In genomic region chr12:7921181-7921580, GRCh38 we compare ENCODE assay signal across 13 cellular contexts. TPM values are rescaled to one million over a fixed set of nuclear protein-coding genes. Genes with fewer than 3 reads are reported as not detected.
DNase-seq lines count a peak whose midpoint lies in the region; ATAC-seq, FAIRE-seq and TF ChIP-seq lines count a peak whose summit lies in the region.
"Not testable (repeated sequence)": the region's sequence is repeated elsewhere in the genome, so short reads cannot be mapped to it uniquely, and the experiment has no call there.
"Had no signal": no experiment of that assay in that cellular context is flagged by ENCODE, and none has a peak within 500 bp of the region (broad histone marks: within the 10 kb centered on the region; RNA-seq: fewer than 3 reads in every experiment).

No MANE protein-coding gene starts in this region.

- H3K9me3 ChIP-seq in CD4-positive, alpha-beta memory T cell (ENCODE audit: control insufficient read depth in 1 of 2, low read length in 2 of 2): not testable (repeated sequence)

- POLR2A ChIA-PET in CD4-positive, alpha-beta memory T cell (lab: Charles Lee; ENCODE audit: partially characterized antibody): interaction anchor here (0.6 kb wide), 2 partner anchors 347 to 706 kb away, joined by 3 to 4 read pairs; no protein-coding TSS in a partner anchor
- POLR2A ChIA-PET in WTC11 (lab: Charles Lee): interaction anchor here (0.6 kb wide), 1 partner anchor 289 kb away, joined by 3 read pairs; no protein-coding TSS in a partner anchor

- not testable (repeated sequence) for H3K27me3 ChIP-seq in CD4-positive, alpha-beta memory T cell (ENCODE audit: insufficient read depth, low read length)

- intact Hi-C loops in CD4-positive, alpha-beta memory T cell (cut with micrococcal nuclease); activated naive CD4-positive, alpha-beta T cell treated with anti-CD3 and anti-CD28 coated beads for 36 hours (cut with micrococcal nuclease); natural killer cell (cut with micrococcal nuclease): not testable (repeated sequence)

- peak overlapping the region in 1 of 8 donors; percentile 52 for H3K4me3 Mint-ChIP-seq in CD4-positive, alpha-beta memory T cell
- H3K4me3 Mint-ChIP-seq in WTC11: peak overlapping the region; percentile 16
- not testable (repeated sequence) for H3K4me3 Mint-ChIP-seq in activated naive CD4-positive, alpha-beta T cell treated with anti-CD3 and anti-CD28 coated beads for 36 hours; natural killer cell; stimulated activated naive B cell treated with anti-CD40 and anti-IgM and Interleukin-4, amounts not matched to agents 10 μg/mL and 1 μg/mL and 100 μg/mL, for 72 hours
- peak overlapping the region in 1 of 2 donors; percentile 33 for H3K4me3 Mint-ChIP-seq in effector memory CD8-positive, alpha-beta T cell

- H3K9me3 Mint-ChIP-seq in CD4-positive, alpha-beta memory T cell; WTC11; activated naive CD4-positive, alpha-beta T cell treated with anti-CD3 and anti-CD28 coated beads for 36 hours; effector memory CD8-positive, alpha-beta T cell; natural killer cell; stimulated activated naive B cell treated with anti-CD40 and anti-IgM and Interleukin-4, amounts not matched to agents 10 μg/mL and 1 μg/mL and 100 μg/mL, for 72 hours: not testable (repeated sequence)

- not testable (repeated sequence) for H3K27ac ChIP-seq in CD4-positive, alpha-beta memory T cell (ENCODE audit: low read depth, low read length)

- not testable (repeated sequence) for H3K27me3 Mint-ChIP-seq in CD4-positive, alpha-beta memory T cell; WTC11 (ENCODE audit: low read depth); activated naive CD4-positive, alpha-beta T cell treated with anti-CD3 and anti-CD28 coated beads for 36 hours (ENCODE audit: low read depth); effector memory CD8-positive, alpha-beta T cell; natural killer cell (ENCODE audit: low read depth in 2 of 2); stimulated activated naive B cell treated with anti-CD40 and anti-IgM and Interleukin-4, amounts not matched to agents 10 μg/mL and 1 μg/mL and 100 μg/mL, for 72 hours

- CTCF ChIA-PET in CD4-positive, alpha-beta memory T cell (lab: Charles Lee; ENCODE audit: partially characterized antibody): interaction anchor here (0.6 to 1.6 kb wide), 2 partner anchors 12 to 37 kb away, joined by 3 to 5 read pairs; no protein-coding TSS in a partner anchor
- CTCF ChIA-PET in WTC11 (lab: Charles Lee): not testable (repeated sequence)
- CTCF ChIA-PET in activated naive CD4-positive, alpha-beta T cell treated with anti-CD3 and anti-CD28 coated beads for 36 hours (lab: Charles Lee): interaction anchor here (1.0 to 1.2 kb wide), 2 partner anchors 18 to 310 kb away, joined by 4 to 7 read pairs; no protein-coding TSS in a partner anchor

- H3K4me1 Mint-ChIP-seq in CD4-positive, alpha-beta memory T cell: peaks cover 30 to 70% (median 44%) of the 10 kb centered on the region in 4 donors
- peaks cover 68% of the 10 kb centered on the region for H3K4me1 Mint-ChIP-seq in WTC11
- H3K4me1 Mint-ChIP-seq in activated naive CD4-positive, alpha-beta T cell treated with anti-CD3 and anti-CD28 coated beads for 36 hours (ENCODE audit: low read depth): peaks cover 35% of the 10 kb centered on the region
- peaks cover 31 to 42% of the 10 kb centered on the region in 2 donors for H3K4me1 Mint-ChIP-seq in effector memory CD8-positive, alpha-beta T cell (ENCODE audit: low read depth in 2 of 2)
- peaks cover 43 to 64% of the 10 kb centered on the region in 2 donors for H3K4me1 Mint-ChIP-seq in natural killer cell
- H3K4me1 Mint-ChIP-seq in stimulated activated naive B cell treated with anti-CD40 and anti-IgM and Interleukin-4, amounts not matched to agents 10 μg/mL and 1 μg/mL and 100 μg/mL, for 72 hours: peaks cover 9 to 26% of the 10 kb centered on the region in 2 donors

- DNase-seq in CD4-positive, alpha-beta memory T cell; HTR-8/SVneo (ENCODE audit: insufficient read length, low spot score); WTC11 (ENCODE audit: low spot score); activated naive CD4-positive, alpha-beta T cell treated with anti-CD3 and anti-CD28 coated beads for 36 hours; effector memory CD8-positive, alpha-beta T cell; natural killer cell; stimulated activated naive B cell treated with anti-CD40 and anti-IgM and Interleukin-4, amounts not matched to agents 10 μg/mL and 1 μg/mL and 100 μg/mL, for 72 hours: not testable (repeated sequence)
- peak; percentile 14 for DNase-seq in mesenteric fat pad (ENCODE audit: low spot score)

- peak overlapping the region in 4 of 7 donors; percentile 11 to 82 (median 53) for H3K27ac Mint-ChIP-seq in CD4-positive, alpha-beta memory T cell
- H3K27ac Mint-ChIP-seq in WTC11 (peak overlapping the region; percentile 94), natural killer cell (peak overlapping the region; percentile 54 to 77)
- peak overlapping the region; percentile 34 for H3K27ac Mint-ChIP-seq in activated naive CD4-positive, alpha-beta T cell treated with anti-CD3 and anti-CD28 coated beads for 36 hours
- H3K27ac Mint-ChIP-seq in effector memory CD8-positive, alpha-beta T cell: peak overlapping the region; percentile 62 to 74
- peak overlapping the region; percentile 33 for H3K27ac Mint-ChIP-seq in stimulated activated naive B cell treated with anti-CD40 and anti-IgM and Interleukin-4, amounts not matched to agents 10 μg/mL and 1 μg/mL and 100 μg/mL, for 72 hours

- peak; percentile 96 for FAIRE-seq in HTR-8/SVneo (lab: Jason Lieb, UNC)

- not testable (repeated sequence) for H3K4me3 ChIP-seq in CD4-positive, alpha-beta memory T cell (ENCODE audit: low read length in 2 of 2)

- not testable (repeated sequence) for ATAC-seq in WTC11; effector memory CD8-positive, alpha-beta T cell (replicated peaks); natural killer cell; stimulated activated naive B cell treated with anti-CD40 and anti-IgM and Interleukin-4, amounts not matched to agents 10 μg/mL and 1 μg/mL and 100 μg/mL, for 72 hours (replicated peaks)

- H3K36me3 Mint-ChIP-seq in CD4-positive, alpha-beta memory T cell: peaks cover 69 to 76% of the 10 kb centered on the region in 2 donors
- peaks cover 74% of the 10 kb centered on the region for H3K36me3 Mint-ChIP-seq in WTC11
- H3K36me3 Mint-ChIP-seq in activated naive CD4-positive, alpha-beta T cell treated with anti-CD3 and anti-CD28 coated beads for 36 hours (ENCODE audit: low read depth): peaks cover 61% of the 10 kb centered on the region
- H3K36me3 Mint-ChIP-seq in effector memory CD8-positive, alpha-beta T cell (ENCODE audit: insufficient read depth): peaks cover 74% of the 10 kb centered on the region
- peaks cover 18% of the 10 kb centered on the region for H3K36me3 Mint-ChIP-seq in natural killer cell
- H3K36me3 Mint-ChIP-seq in stimulated activated naive B cell treated with anti-CD40 and anti-IgM and Interleukin-4, amounts not matched to agents 10 μg/mL and 1 μg/mL and 100 μg/mL, for 72 hours: peaks cover 51 to 69% of the 10 kb centered on the region in 2 donors

- peaks cover 57% of the 10 kb centered on the region for H3K36me3 ChIP-seq in CD4-positive, alpha-beta memory T cell (ENCODE audit: insufficient read depth, low read length)

- TF ChIP-seq CTCF in WTC11 (IDR thresholded peaks at IDR 0.05); natural killer cell (IDR thresholded peaks at IDR 0.05): not testable (repeated sequence)

- peaks cover 29% of the 10 kb centered on the region for H3K4me1 ChIP-seq in CD4-positive, alpha-beta memory T cell (ENCODE audit: insufficient read depth, low read length)

RNA-seq across cellular contexts. Expression of gene SLC2A3, which starts 14.8 kb away (rescaled TPM):
- total RNA-seq in CD4-positive, alpha-beta memory T cell: 100 to 1,000 TPM; 157 to 158 TPM
- polyA plus RNA-seq in CD4-positive, alpha-beta memory T cell: 100 to 1,000 TPM; 100 to 275 TPM
- total RNA-seq in WTC11 (2021): 717 to 819 TPM (median 816 TPM) in 3 replicates
- total RNA-seq in activated naive CD4-positive, alpha-beta T cell treated with anti-CD3 and anti-CD28 coated beads for 36 hours: 100 to 1,000 TPM; 392 to 394 TPM
- total RNA-seq in mesenteric fat pad: 238 TPM
- 100 to 1,000 TPM; 406 to 534 (median 427) TPM for total RNA-seq in natural killer cell
- total RNA-seq: Calu3, PC-3 had no signal

RNA-seq across cellular contexts. Expression of gene SLC2A14, which starts 48.5 kb away (rescaled TPM):
- total RNA-seq in CD4-positive, alpha-beta memory T cell: 1 to 10 TPM; 3.5 TPM
- not detected for polyA plus RNA-seq in CD4-positive, alpha-beta memory T cell
- total RNA-seq in WTC11 (2021) (24.4 to 28.8 TPM (median 26.7 TPM) in 3 replicates), mesenteric fat pad (5.4 TPM), natural killer cell (1 to 10 TPM in 1 of 3 donors, under 1 TPM in 2; 0.12 to 7.9 (median 0.25) TPM)
- total RNA-seq in activated naive CD4-positive, alpha-beta T cell treated with anti-CD3 and anti-CD28 coated beads for 36 hours: 1 to 10 TPM; 8.8 to 9.8 TPM
- total RNA-seq: A172, Calu3, PC-3 had no signal
- polyA plus RNA-seq: BJ, IgD-negative memory B cell had no signal

Comparison
In these comparisons a context has a peak if more than half of its experiments do, and no peak if none do; other contexts are left out.
1. H3K27ac Mint-ChIP-seq: peak in every context shown above with its lines; median percentile 94 in WTC11; 68 in effector memory CD8-positive, alpha-beta T cell; 66 in natural killer cell; 53 in CD4-positive, alpha-beta memory T cell; 34 in activated naive CD4-positive, alpha-beta T cell treated with anti-CD3 and anti-CD28 coated beads for 36 hours; 33 in stimulated activated naive B cell treated with anti-CD40 and anti-IgM and Interleukin-4, amounts not matched to agents 10 μg/mL and 1 μg/mL and 100 μg/mL, for 72 hours.